Comparison of ENCODE assay signal across 23 cellular contexts in genomic region chr9:81586786-81587185, GRCh38.
"Had no signal": no experiment of that assay in that cellular context is flagged by ENCODE, and none has a peak within 500 bp of the region (broad histone marks: within the 10 kb centered on the region; RNA-seq: fewer than 3 reads in every experiment).

No MANE protein-coding gene starts in this region.

- DNase-seq: activated CD4-positive, alpha-beta T cell treated with anti-CD3 and anti-CD28 coated beads for 4 hours; activated CD4-positive, alpha-beta T cell treated with anti-CD3 and anti-CD28 coated beads, Interleukin-2, amount 50 U/mL, for 4 hours; activated naive CD4-positive, alpha-beta T cell; activated T-cell treated with anti-CD3 and anti-CD28 coated beads for 4 hours; activated T-cell treated with anti-CD3 and anti-CD28 coated beads, Interleukin-2, amount 50 U/mL, for 72 hours; cerebellar nuclear complex; cortex of kidney; effector memory CD8-positive, alpha-beta T cell; foreskin fibroblast; head of caudate nucleus; left lung; lower lobe of right lung; mesenchymal stem cell; naive thymus-derived CD8-positive, alpha-beta T cell; nucleus accumbens; spleen; stimulated activated naive CD4-positive, alpha-beta T cell; upper lobe of right lung had no signal

- H3K4me3 Mint-ChIP-seq: activated T-cell treated with anti-CD3 and anti-CD28 coated beads, Interleukin-2, amount 50 U/mL, for 72 hours; effector memory CD8-positive, alpha-beta T cell; naive thymus-derived CD8-positive, alpha-beta T cell; neural crest cell had no signal

- ATAC-seq: activated naive CD4-positive, alpha-beta T cell treated with anti-CD3 and anti-CD28 coated beads, Interleukin-2, amount 50 U/mL, for 72 hours; activated T-cell treated with anti-CD3 and anti-CD28 coated beads, Interleukin-2, amount 50 U/mL, for 72 hours; effector memory CD8-positive, alpha-beta T cell; esophagus mucosa; naive thymus-derived CD8-positive, alpha-beta T cell had no signal

- H3K27ac ChIP-seq: cardiac muscle cell, left lung, lower lobe of right lung, upper lobe of right lung had no signal

- H3K9me3 Mint-ChIP-seq: activated T-cell treated with anti-CD3 and anti-CD28 coated beads, Interleukin-2, amount 50 U/mL, for 72 hours; naive thymus-derived CD8-positive, alpha-beta T cell; neural crest cell had no signal

- H3K27me3 Mint-ChIP-seq: effector memory CD8-positive, alpha-beta T cell had no signal

- H3K9me3 ChIP-seq: left lung, lower lobe of right lung, right atrium auricular region, spleen, upper lobe of right lung had no signal

- H3K36me3 ChIP-seq: cardiac muscle cell had no signal

- H3K27ac Mint-ChIP-seq: activated naive CD4-positive, alpha-beta T cell treated with anti-CD3 and anti-CD28 coated beads, Interleukin-2, amount 50 U/mL, for 72 hours; activated T-cell treated with anti-CD3 and anti-CD28 coated beads, Interleukin-2, amount 50 U/mL, for 72 hours; effector memory CD8-positive, alpha-beta T cell; naive thymus-derived CD8-positive, alpha-beta T cell had no signal

- H3K4me3 ChIP-seq: cardiac muscle cell, left lung, lower lobe of right lung, right atrium auricular region, spleen, upper lobe of right lung had no signal

- H3K27me3 ChIP-seq: left lung, right atrium auricular region, spleen, upper lobe of right lung had no signal

- H3K4me1 ChIP-seq: left lung had no signal

- H3K36me3 Mint-ChIP-seq: activated naive CD4-positive, alpha-beta T cell treated with anti-CD3 and anti-CD28 coated beads, Interleukin-2, amount 50 U/mL, for 72 hours; naive thymus-derived CD8-positive, alpha-beta T cell had no signal
